In genomic region chr3:182385356-182385755, GRCh38 we compare ENCODE assay signal across 15 cellular contexts.
DNase-seq lines count a peak whose midpoint lies in the region; ATAC-seq, FAIRE-seq and TF ChIP-seq lines count a peak whose summit lies in the region.
"Had no signal": no experiment of that assay in that cellular context is flagged by ENCODE, and none has a peak within 500 bp of the region (broad histone marks: within the 10 kb centered on the region; RNA-seq: fewer than 3 reads in every experiment).

No MANE protein-coding gene starts in this region.

- no peak overlapping the region for H3K23ac ChIP-seq in H1 (ENCODE audit: insufficient read length)

- TF ChIP-seq RAD21 in H1 (IDR thresholded peaks at IDR 0.05 in 1 of 2, conservative IDR thresholded peaks at IDR 0.05 in 1 of 2; ENCODE audit: low read depth in 2 of 2, low read length in 2 of 2) = no peak

- H3K27ac ChIP-seq in HUES48 (ENCODE audit: low read depth, low read length) (peak overlapping the region; percentile 14), H1 (ENCODE audit: low read depth, low read length) (no peak overlapping the region), neural progenitor cell (no peak overlapping the region)
- H3K27ac ChIP-seq: BLaER1 treated with 17β-estradiol and CSF1 and Interleukin-3, amounts not matched to agents 10 nM and 100 nM had no signal

- no peaks in the 10 kb centered on the region for H3K36me3 Mint-ChIP-seq in neural progenitor cell
- H3K36me3 Mint-ChIP-seq: CD8-positive, alpha-beta T cell had no signal

- H3K27me3 Mint-ChIP-seq in neural progenitor cell (ENCODE audit: insufficient read depth, low read depth) = no peaks in the 10 kb centered on the region
- H3K27me3 Mint-ChIP-seq: B cell had no signal

- no peak overlapping the region for H4K8ac ChIP-seq in H1 (ENCODE audit: extremely low read depth, insufficient read depth, low read length)

- no peaks in the 10 kb centered on the region for H3K23me2 ChIP-seq in H1 (ENCODE audit: low read depth, low read length)

- H3K4me3 ChIP-seq in HUES48 (ENCODE audit: low read depth, low read length) (no peak overlapping the region), H1 (ENCODE audit: extremely low read depth in 1 of 4, insufficient read depth in 2 of 4, low read depth in 3 of 4, low read length in 4 of 4) (no peak overlapping the region), neural progenitor cell (no peak overlapping the region)
- H3K4me3 ChIP-seq: BLaER1 treated with 17β-estradiol and CSF1 and Interleukin-3, amounts not matched to agents 10 nM and 100 nM had no signal

- H2BK5ac ChIP-seq in H1 (ENCODE audit: low read depth, low read length) = no peak overlapping the region

- H3K4ac ChIP-seq in H1 (replicated peaks; ENCODE audit: insufficient read length, low read depth, low read length) = no peak overlapping the region

- H3K9ac ChIP-seq in HUES48 (ENCODE audit: low read depth, low read length) (no peak overlapping the region), H1 (replicated peaks in 1 of 4; ENCODE audit: extremely low read depth in 1 of 4, low read depth in 3 of 4, low read length in 3 of 4) (no peak overlapping the region), neural progenitor cell (no peak overlapping the region)
- H3K9ac ChIP-seq: BLaER1 treated with 17β-estradiol and CSF1 and Interleukin-3, amounts not matched to agents 10 nM and 100 nM had no signal

- no peak for TF ChIP-seq EP300 in H1 (IDR thresholded peaks at IDR 0.05; ENCODE audit: borderline replicate concordance in 1 of 2, low read depth in 2 of 2, low read length in 2 of 2)

- CTCF ChIA-PET in H1 (lab: Charles Lee; ENCODE audit: partially characterized antibody) = no interaction called here

- no peak overlapping the region for H4K5ac ChIP-seq in H1 (ENCODE audit: insufficient read length, low read depth, low read length)

- H3K4me1 Mint-ChIP-seq in neural progenitor cell = peaks cover 37% of the 10 kb centered on the region
- H3K4me1 Mint-ChIP-seq: B cell had no signal

- H2BK120ac ChIP-seq in H1 (replicated peaks; ENCODE audit: low read depth, low read length) = no peak overlapping the region

- no peaks in the 10 kb centered on the region for H4K20me1 ChIP-seq in H1 (replicated peaks in 1 of 2; ENCODE audit: control insufficient read depth in 1 of 2, insufficient read depth in 2 of 2, low read length in 2 of 2)
- H4K20me1 ChIP-seq in neural progenitor cell (ENCODE audit: low read depth) = no peaks in the 10 kb centered on the region
- H4K20me1 ChIP-seq: BLaER1 treated with 17β-estradiol and CSF1 and Interleukin-3, amounts not matched to agents 10 nM and 100 nM had no signal

- H3K9me3 ChIP-seq in HUES48 (ENCODE audit: control insufficient read depth, insufficient read depth, low read length) = no peaks in the 10 kb centered on the region
- H3K9me3 ChIP-seq in H1 (ENCODE audit: insufficient read depth in 2 of 2, low read depth in 1 of 2, low read length in 1 of 2) = peaks cover 0 to 4% of the 10 kb centered on the region in 2 experiments; a peak in 1 of 4 replicates
- H3K9me3 ChIP-seq in neural progenitor cell (ENCODE audit: low read depth) = no peaks in the 10 kb centered on the region
- H3K9me3 ChIP-seq: BLaER1 treated with 17β-estradiol and CSF1 and Interleukin-3, amounts not matched to agents 10 nM and 100 nM had no signal

- no peak overlapping the region for H2AK5ac ChIP-seq in H1 (ENCODE audit: low read depth, low read length)

- H3K27ac Mint-ChIP-seq in neural progenitor cell = peak overlapping the region; percentile 65
- H3K27ac Mint-ChIP-seq: B cell; CD8-positive, alpha-beta T cell; HFFc6 had no signal

- H3K9me3 Mint-ChIP-seq in neural progenitor cell = peaks cover 7% of the 10 kb centered on the region
- H3K9me3 Mint-ChIP-seq: CD8-positive, alpha-beta T cell had no signal

- H3K4me1 ChIP-seq in HUES48 (ENCODE audit: control insufficient read depth, insufficient read depth, low read length) (peaks cover 27% of the 10 kb centered on the region), H1 (replicated peaks in 1 of 4; ENCODE audit: control insufficient read depth in 3 of 4, insufficient read depth in 4 of 4, low read length in 3 of 4) (peaks cover 0 to 3% (median 0%) of the 10 kb centered on the region in 4 experiments; a peak in 2 of 7 replicates), neural progenitor cell (peaks cover 58% of the 10 kb centered on the region)

- H3K79me2 ChIP-seq in H1 (ENCODE audit: control insufficient read depth in 1 of 2, insufficient read depth in 2 of 2, low read length in 2 of 2) (no peaks in the 10 kb centered on the region), neural progenitor cell (ENCODE audit: low read depth) (no peaks in the 10 kb centered on the region)

- no peak overlapping the region for H2BK20ac ChIP-seq in H1 (ENCODE audit: low read length)

- H4K91ac ChIP-seq in H1 (replicated peaks; ENCODE audit: insufficient read length, low read length) = no peak overlapping the region

- peaks cover 16% of the 10 kb centered on the region for H3F3A ChIP-seq in neural progenitor cell (ENCODE audit: low read depth)

- no peak overlapping the region for H3K4me3 Mint-ChIP-seq in neural progenitor cell
- H3K4me3 Mint-ChIP-seq: B cell; CD8-positive, alpha-beta T cell; HFFc6 had no signal

- H3K79me1 ChIP-seq in H1 (ENCODE audit: low read depth, low read length) = no peaks in the 10 kb centered on the region

- no peak overlapping the region for H2BK12ac ChIP-seq in H1 (ENCODE audit: low read depth, low read length)

- no peak overlapping the region for H3K56ac ChIP-seq in H1 (replicated peaks; ENCODE audit: insufficient read length, low read depth, low read length)

- H2AFZ ChIP-seq in H1 (ENCODE audit: low read length) (no peak overlapping the region), neural progenitor cell (replicated peaks) (no peak overlapping the region)

- DNase-seq in H1 (ENCODE audit: low read depth in 1 of 2, low spot score in 2 of 2) (peak in 1 of 2 experiments; percentile 21), neural progenitor cell (ENCODE audit: low spot score) (peak; percentile 84), NK-92 (lab: John Stamatoyannopoulos, UW; ENCODE audit: unreplicated experiment) (no peak)
- DNase-seq in activated CD4-positive, alpha-beta T cell treated with anti-CD3 and anti-CD28 coated beads for 4 hours = no peak
- DNase-seq: Calu3; CD8-positive, alpha-beta T cell; DMS79 treated with DMSO at 0.1 percent for 48 hours; GF-D8; HFFc6 had no signal

- H3K4me2 ChIP-seq in H1 (ENCODE audit: insufficient read depth in 1 of 2, low read depth in 2 of 2, low read length in 2 of 2) (no peak overlapping the region), neural progenitor cell (peak overlapping the region; percentile 44)
- H3K4me2 ChIP-seq: BLaER1 treated with 17β-estradiol and CSF1 and Interleukin-3, amounts not matched to agents 10 nM and 100 nM had no signal

- POLR2A ChIA-PET in H1 (lab: Charles Lee; ENCODE audit: partially characterized antibody) = no interaction called here

- no peak for TF ChIP-seq POLR2A in H1 (IDR thresholded peaks at IDR 0.05; ENCODE audit: control extremely low read depth in 1 of 2, low read depth in 2 of 2, low read length in 2 of 2)

- H3K27me3 ChIP-seq in HUES48 (ENCODE audit: control insufficient read depth, insufficient read depth, low read length) = peaks cover 2% of the 10 kb centered on the region; the same call in 1 of the 2 replicates
- H3K27me3 ChIP-seq in H1 (replicated peaks in 1 of 4; ENCODE audit: control insufficient read depth in 3 of 4, extremely low read depth in 1 of 4, insufficient read depth in 3 of 4, low read length in 3 of 4) = peaks cover 0 to 9% (median 6%) of the 10 kb centered on the region in 4 experiments; a peak in 4 of 7 replicates
- H3K27me3 ChIP-seq in neural progenitor cell = no peaks in the 10 kb centered on the region
- H3K27me3 ChIP-seq: BLaER1 treated with 17β-estradiol and CSF1 and Interleukin-3, amounts not matched to agents 10 nM and 100 nM had no signal

- no peak overlapping the region for H3K18ac ChIP-seq in H1 (ENCODE audit: extremely low read depth, low read length)

- TF ChIP-seq CTCF in H1 (IDR thresholded peaks at IDR 0.05; ENCODE audit: control extremely low read depth in 1 of 3, insufficient read depth in 1 of 3, low read depth in 1 of 3, low read length in 3 of 3) (no peak), neural progenitor cell (IDR thresholded peaks at IDR 0.05) (no peak)

- no peak overlapping the region for H3K14ac ChIP-seq in H1 (ENCODE audit: insufficient read length)

- no peak overlapping the region for H2BK15ac ChIP-seq in H1 (ENCODE audit: low read length)

- WGBS in H1 (ENCODE audit: extremely low coverage in 1 of 2, insufficient coverage in 1 of 2, insufficient read length in 1 of 2, insufficient replicate concordance in 2 of 2, low coverage in 1 of 2, low lambda C conversion rate in 2 of 2, missing lambda C conversion rate in 1 of 2), 2 experiments = 5% methylated on average over 2 of the region's 2 CpGs; no CpG with 5 or more reads in 1 of the 2 experiments

- ATAC-seq in GM19455 (IDR thresholded peaks at IDR 0.05; ENCODE audit: unreplicated experiment) = no peak
- ATAC-seq: CD8-positive, alpha-beta T cell; HCT116 had no signal

- no peaks in the 10 kb centered on the region for H3K36me3 ChIP-seq in HUES48 (ENCODE audit: control insufficient read depth, insufficient read depth, low read length)
- H3K36me3 ChIP-seq in H1 (ENCODE audit: control insufficient read depth in 2 of 4, insufficient read depth in 4 of 4, low read length in 3 of 4) = no peaks in the 10 kb centered on the region
- H3K36me3 ChIP-seq in neural progenitor cell = no peaks in the 10 kb centered on the region
- H3K36me3 ChIP-seq: BLaER1 treated with 17β-estradiol and CSF1 and Interleukin-3, amounts not matched to agents 10 nM and 100 nM had no signal

- FAIRE-seq in H1 (lab: Jason Lieb, UNC) = peak; percentile 81
- FAIRE-seq: H54 had no signal

TF ChIP-seq in H1, 55 proteins besides CTCF, POLR2A, EP300 and RAD21 (continues in another document):
- no peak for TF ChIP-seq PHF8 (conservative IDR thresholded peaks at IDR 0.05; ENCODE audit: low read depth, low read length)
